12 cellular contexts compared by ENCODE assay signal in genomic region chr14:91390165-91390778, GRCh38. TPM values are rescaled to one million over a fixed set of nuclear protein-coding genes. Genes with fewer than 3 reads are reported as not detected.
A peak's percentile ranks its signal among the peaks of the same experiment; 100 is the strongest.
DNase-seq lines count a peak whose midpoint lies in the region; TF ChIP-seq lines count a peak whose summit lies in the region.
"Had no signal": no experiment of that assay in that cellular context is flagged by ENCODE, and none has a peak within 500 bp of the region (broad histone marks: within the 10 kb centered on the region; RNA-seq: fewer than 3 reads in every experiment).

No MANE protein-coding gene starts in this region.

- intact Hi-C loops in activated naive CD4-positive, alpha-beta T cell treated with anti-CD3 and anti-CD28 coated beads for 36 hours (cut with micrococcal nuclease) = no loop called here
- intact Hi-C loops in vagina (cut with DNase I) = no loop called here

- no peaks in the 10 kb centered on the region for H3K9me2 ChIP-seq in OCI-LY1 (ENCODE audit: low read depth, low read length)

- H2AFZ ChIP-seq in OCI-LY1 (ENCODE audit: low read length) = no peak overlapping the region

- H3K9me3 ChIP-seq in OCI-LY1 (ENCODE audit: low read length) (no peaks in the 10 kb centered on the region), vagina (no peaks in the 10 kb centered on the region)
- H3K9me3 ChIP-seq: gastrocnemius medialis had no signal

- H3F3A ChIP-seq in OCI-LY1 (ENCODE audit: insufficient read depth, low read length) = no peaks in the 10 kb centered on the region

- H3K4me1 ChIP-seq in OCI-LY1 (ENCODE audit: insufficient read depth, low read length, severe bottlenecking) = peaks cover 87% of the 10 kb centered on the region
- peaks cover 37% of the 10 kb centered on the region for H3K4me1 ChIP-seq in vagina
- H3K4me1 ChIP-seq: gastrocnemius medialis had no signal

- no peak overlapping the region for H3K9ac ChIP-seq in OCI-LY1 (ENCODE audit: low read length)

- TF ChIP-seq POLR2A in vagina (IDR thresholded peaks at IDR 0.05) = no peak

- H3K27ac Mint-ChIP-seq in activated naive CD4-positive, alpha-beta T cell treated with anti-CD3 and anti-CD28 coated beads for 36 hours = peak overlapping the region; percentile 82
- peak overlapping the region; percentile 39 to 97 (median 83) for H3K27ac Mint-ChIP-seq in brain
- H3K27ac Mint-ChIP-seq in type B pancreatic cell = peak overlapping the region; percentile 41

- H3K4me2 ChIP-seq in OCI-LY1 (ENCODE audit: low read length) = no peak overlapping the region; the same call in 1 of the 2 replicates

- peaks cover 91% of the 10 kb centered on the region for H3K4me1 Mint-ChIP-seq in activated naive CD4-positive, alpha-beta T cell treated with anti-CD3 and anti-CD28 coated beads for 36 hours (ENCODE audit: low read depth)
- H3K4me1 Mint-ChIP-seq in brain (peaks cover 66% of the 10 kb centered on the region), type B pancreatic cell (ENCODE audit: unreplicated experiment) (peaks cover 45% of the 10 kb centered on the region)

- DNase-seq in activated naive CD4-positive, alpha-beta T cell treated with anti-CD3 and anti-CD28 coated beads for 36 hours = peak; percentile 46
- DNase-seq in activated naive CD4-positive, alpha-beta T cell treated with anti-CD3 and anti-CD28 coated beads, Interleukin-2, amount 50 U/mL, for 16 hours = no peak
- DNase-seq in type B pancreatic cell (ENCODE audit: extremely low spot score, unreplicated experiment) (no peak), vagina (ENCODE audit: extremely low spot score in 2 of 2) (no peak), cerebellum (ENCODE audit: low spot score) (no peak)
- DNase-seq in activated CD4-positive, CD25-positive, alpha-beta regulatory T cell treated with anti-CD3 and anti-CD28 coated beads, Interleukin-2, amount 50 U/mL, for 72 hours = no peak
- DNase-seq: AML-193, gastrocnemius medialis, NCI-H1436, OCI-M1 had no signal

- no peak for TF ChIP-seq CTCF in OCI-LY1 (IDR thresholded peaks at IDR 0.05; ENCODE audit: low read length)
- no peak for TF ChIP-seq CTCF in brain (conservative IDR thresholded peaks at IDR 0.05)
- TF ChIP-seq CTCF in type B pancreatic cell (conservative IDR thresholded peaks at IDR 0.05) = no peak
- no peak for TF ChIP-seq CTCF in vagina (IDR thresholded peaks at IDR 0.05)

- CTCF ChIA-PET in activated naive CD4-positive, alpha-beta T cell treated with anti-CD3 and anti-CD28 coated beads for 36 hours (lab: Charles Lee) = interaction anchor here (1.4 to 2.2 kb wide), 2 partner anchors 26 kb away, joined by 8 to 16 read pairs; no protein-coding TSS in a partner anchor

- H3K27ac ChIP-seq in OCI-LY1 (ENCODE audit: low read depth, low read length, poor library complexity, severe bottlenecking) (peak overlapping the region; percentile 86), vagina (no peak overlapping the region)
- H3K27ac ChIP-seq: gastrocnemius medialis had no signal

- peaks cover 98% of the 10 kb centered on the region for H3K79me2 ChIP-seq in OCI-LY1 (ENCODE audit: insufficient read depth, low read length)

- H3K36me3 ChIP-seq in OCI-LY1 (ENCODE audit: insufficient read depth, low read length) (peaks cover 58% of the 10 kb centered on the region; the same call in 1 of the 2 replicates), vagina (no peaks in the 10 kb centered on the region)
- H3K36me3 ChIP-seq: gastrocnemius medialis had no signal

- H3K9me3 Mint-ChIP-seq in activated naive CD4-positive, alpha-beta T cell treated with anti-CD3 and anti-CD28 coated beads for 36 hours = no peaks in the 10 kb centered on the region
- H3K9me3 Mint-ChIP-seq in brain = peaks cover 0 to 3% (median 0%) of the 10 kb centered on the region in 5 experiments
- no peaks in the 10 kb centered on the region for H3K9me3 Mint-ChIP-seq in type B pancreatic cell

- H3K36me3 Mint-ChIP-seq in activated naive CD4-positive, alpha-beta T cell treated with anti-CD3 and anti-CD28 coated beads for 36 hours (ENCODE audit: low read depth) = peaks cover 11% of the 10 kb centered on the region
- H3K36me3 Mint-ChIP-seq in brain (peaks cover 4% of the 10 kb centered on the region), type B pancreatic cell (no peaks in the 10 kb centered on the region)

- H3K27me3 ChIP-seq in OCI-LY1 (ENCODE audit: insufficient read depth, low read length) (no peaks in the 10 kb centered on the region), vagina (no peaks in the 10 kb centered on the region)
- H3K27me3 ChIP-seq: gastrocnemius medialis had no signal

- no peak overlapping the region for H3K4me3 Mint-ChIP-seq in activated naive CD4-positive, alpha-beta T cell treated with anti-CD3 and anti-CD28 coated beads for 36 hours
- H3K4me3 Mint-ChIP-seq in brain (peak overlapping the region in 3 of 5 experiments; percentile 15 to 79 (median 63)), type B pancreatic cell (no peak overlapping the region)

- no peaks in the 10 kb centered on the region for H3K27me3 Mint-ChIP-seq in activated naive CD4-positive, alpha-beta T cell treated with anti-CD3 and anti-CD28 coated beads for 36 hours (ENCODE audit: low read depth)
- H3K27me3 Mint-ChIP-seq in brain = peaks cover 5% of the 10 kb centered on the region
- H3K27me3 Mint-ChIP-seq in type B pancreatic cell = no peaks in the 10 kb centered on the region

- H4K20me1 ChIP-seq in OCI-LY1 (ENCODE audit: insufficient read depth, low read length) = no peaks in the 10 kb centered on the region

- H3K4me3 ChIP-seq in OCI-LY1 (ENCODE audit: low read depth, low read length, poor library complexity, severe bottlenecking) = no peak overlapping the region
- H3K4me3 ChIP-seq in vagina = no peak overlapping the region
- H3K4me3 ChIP-seq: gastrocnemius medialis had no signal

RNA-seq across cellular contexts. Expression of gene CCDC88C, which starts 27.3 kb away (rescaled TPM):
- 10 to 100 TPM; 76.0 to 83.3 TPM for total RNA-seq in activated naive CD4-positive, alpha-beta T cell treated with anti-CD3 and anti-CD28 coated beads for 36 hours
- polyA plus RNA-seq in brain (ENCODE audit: insufficient read depth, low read depth, low replicate concordance) = 40.2 TPM
- 24.4 and 39.3 TPM in 2 replicates for total RNA-seq in type B pancreatic cell (ENCODE audit: low replicate concordance)
- total RNA-seq in vagina = 42.2 TPM
- 39.0 TPM for total RNA-seq in cerebellum

Comparison
In these comparisons a context has a peak if more than half of its experiments do, and no peak if none do; other contexts are left out.
1. H3K4me3 Mint-ChIP-seq: peak in brain (3 of 5); none in activated naive CD4-positive, alpha-beta T cell treated with anti-CD3 and anti-CD28 coated beads for 36 hours (single experiment) and type B pancreatic cell (single experiment).
2. Peak in every context shown above with its lines, with median percentiles within 50 percentile points of each other: H3K27ac Mint-ChIP-seq.